ENCODE assay signal across 9 cellular contexts in the genomic region with DNA sequence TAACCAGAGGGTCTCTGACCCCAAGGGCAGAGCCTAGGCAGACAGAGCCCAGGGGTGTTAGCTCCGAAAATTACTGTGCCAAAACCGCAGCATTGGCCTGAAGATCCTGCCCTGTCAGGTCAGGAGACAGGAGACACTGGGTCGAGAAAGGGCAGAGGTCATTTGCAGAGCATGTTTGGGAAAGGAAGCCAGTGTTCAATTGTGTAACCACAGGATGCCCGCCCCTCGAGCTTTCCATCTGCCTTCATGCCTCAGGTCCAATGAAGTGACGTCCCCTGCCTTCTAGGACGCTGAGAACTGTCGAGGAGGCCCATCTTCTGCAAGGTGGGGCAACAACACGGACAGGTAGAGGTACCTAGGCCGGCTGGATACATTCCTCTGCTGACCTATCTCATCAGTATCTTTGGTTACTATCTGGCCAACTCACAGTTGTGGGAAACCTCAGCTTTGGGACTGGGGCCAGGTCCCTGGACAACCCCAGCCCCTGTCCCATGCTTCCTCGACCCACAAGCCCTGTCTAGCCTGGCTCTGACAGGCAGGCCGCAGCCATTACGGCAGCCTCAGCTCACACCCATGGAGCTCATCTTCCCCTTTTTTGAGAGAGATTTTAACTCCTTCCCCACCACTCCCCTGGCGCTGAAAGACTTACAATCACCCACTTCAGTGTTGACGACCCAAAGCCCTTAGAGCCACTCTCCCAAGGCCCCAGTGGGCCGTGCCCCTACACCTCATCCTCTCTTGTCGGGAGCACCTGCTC. TPM values are rescaled to one million over a fixed set of nuclear protein-coding genes. Genes with fewer than 3 reads are reported as not detected.
DNase-seq lines count a peak whose midpoint lies in the region; ATAC-seq and TF ChIP-seq lines count a peak whose summit lies in the region.
"Had no signal": no experiment of that assay in that cellular context is flagged by ENCODE, and none has a peak within 500 bp of the region (broad histone marks: within the 10 kb centered on the region; RNA-seq: fewer than 3 reads in every experiment).

No MANE protein-coding gene starts in this region.

- peak overlapping the region; percentile 82 to 97 (median 94) for H3K27ac ChIP-seq in esophagus squamous epithelium

- TF ChIP-seq POLR2A in esophagus squamous epithelium (IDR thresholded peaks at IDR 0.05), result no peak

- peaks cover 0 to 31% (median 0%) of the 10 kb centered on the region in 3 donors for H3K36me3 ChIP-seq in esophagus squamous epithelium

- peak overlapping the region; percentile 62 to 96 (median 90) for H3K4me3 ChIP-seq in esophagus squamous epithelium

- H3K9me3 ChIP-seq in esophagus squamous epithelium, result no peaks in the 10 kb centered on the region

- H3K4me3 Mint-ChIP-seq in activated naive CD4-positive, alpha-beta T cell treated with anti-CD3 and anti-CD28 coated beads, Interleukin-2, amount 50 U/mL, for 24 hours, result peak overlapping the region; percentile 92
- peak overlapping the region; percentile 90 for H3K4me3 Mint-ChIP-seq in nephron progenitor cell

- peak; percentile 38 for ATAC-seq in HG03135 (IDR thresholded peaks at IDR 0.05; ENCODE audit: unreplicated experiment)

- no peaks in the 10 kb centered on the region for H3K27me3 Mint-ChIP-seq in activated naive CD4-positive, alpha-beta T cell treated with anti-CD3 and anti-CD28 coated beads, Interleukin-2, amount 50 U/mL, for 24 hours
- peaks cover 23% of the 10 kb centered on the region for H3K27me3 Mint-ChIP-seq in nephron progenitor cell (ENCODE audit: low read depth, poor library complexity)

- intact Hi-C loops in esophagus squamous epithelium (cut with DNase I), result no loop called here

- peaks cover 5 to 46% (median 24%) of the 10 kb centered on the region in 3 donors for H3K4me1 ChIP-seq in esophagus squamous epithelium

- no peaks in the 10 kb centered on the region for H3K9me3 Mint-ChIP-seq in activated naive CD4-positive, alpha-beta T cell treated with anti-CD3 and anti-CD28 coated beads, Interleukin-2, amount 50 U/mL, for 24 hours
- no peaks in the 10 kb centered on the region for H3K9me3 Mint-ChIP-seq in nephron progenitor cell

- DNase-seq in activated naive CD4-positive, alpha-beta T cell (lab: John Stamatoyannopoulos, UW), result no peak
- DNase-seq in T-helper 9 cell (peak; percentile 13), esophagus squamous epithelium (lab: John Stamatoyannopoulos, UW) (no peak), nephron progenitor cell (no peak), NCI-H748 (lab: John Stamatoyannopoulos, UW; ENCODE audit: unreplicated experiment) (no peak), NCI-H146 (lab: John Stamatoyannopoulos, UW) (no peak)

- H3K27me3 ChIP-seq in esophagus squamous epithelium, result no peaks in the 10 kb centered on the region

- H3K27ac Mint-ChIP-seq in activated naive CD4-positive, alpha-beta T cell treated with anti-CD3 and anti-CD28 coated beads, Interleukin-2, amount 50 U/mL, for 24 hours, result peak overlapping the region; percentile 92
- H3K27ac Mint-ChIP-seq in nephron progenitor cell, result peak overlapping the region; percentile 54

- peaks cover 3% of the 10 kb centered on the region for H3K36me3 Mint-ChIP-seq in activated naive CD4-positive, alpha-beta T cell treated with anti-CD3 and anti-CD28 coated beads, Interleukin-2, amount 50 U/mL, for 24 hours
- peaks cover 5% of the 10 kb centered on the region for H3K36me3 Mint-ChIP-seq in nephron progenitor cell (ENCODE audit: low read depth)

- 9 to 15% methylated on average over 10 to 12 of the region's 17 CpGs for WGBS in esophagus squamous epithelium, 2 donors

- TF ChIP-seq CTCF in esophagus squamous epithelium (IDR thresholded peaks at IDR 0.05) (no peak), nephron progenitor cell (IDR thresholded peaks at IDR 0.05) (no peak)

- peaks cover 36% of the 10 kb centered on the region for H3K4me1 Mint-ChIP-seq in activated naive CD4-positive, alpha-beta T cell treated with anti-CD3 and anti-CD28 coated beads, Interleukin-2, amount 50 U/mL, for 24 hours
- peaks cover 17% of the 10 kb centered on the region for H3K4me1 Mint-ChIP-seq in nephron progenitor cell

RNA-seq across cellular contexts. Expression of a gene that starts 1.3 kb away (rescaled TPM):
- total RNA-seq in esophagus squamous epithelium, result 10 to 100 TPM; 21.2 to 31.3 (median 23.1) TPM

RNA-seq across cellular contexts. Expression of a gene that starts 17.2 kb away (rescaled TPM):
- 1 to 10 TPM; 1.9 to 5.5 (median 3.1) TPM for total RNA-seq in esophagus squamous epithelium

RNA-seq across cellular contexts. Expression of a gene that starts 20.5 kb away (rescaled TPM):
- under 1 TPM in 1 of 4 donors, not detected in 3; 0.09 TPM for total RNA-seq in esophagus squamous epithelium

RNA-seq across cellular contexts. Expression of a gene that starts 50.4 kb away (rescaled TPM):
- 1 to 10 TPM in 3 of 4 donors, under 1 TPM in 1; 0.53 to 6.4 (median 2.9) TPM for total RNA-seq in esophagus squamous epithelium
- total RNA-seq: glomerular endothelial cell had no signal
